17 cellular contexts compared by ENCODE assay signal in genomic region chr2:10385501-10385900, GRCh38.
DNase-seq lines count a peak whose midpoint lies in the region; ATAC-seq and TF ChIP-seq lines count a peak whose summit lies in the region.
"Had no signal": no experiment of that assay in that cellular context is flagged by ENCODE, and none has a peak within 500 bp of the region (broad histone marks: within the 10 kb centered on the region; RNA-seq: fewer than 3 reads in every experiment).

No MANE protein-coding gene starts in this region.

- no peak overlapping the region for H2AFZ ChIP-seq in GM23338

- H3K36me3 ChIP-seq in naive thymus-derived CD4-positive, alpha-beta T cell (ENCODE audit: control insufficient read depth in 2 of 3, insufficient read depth in 3 of 3, low read length in 3 of 3), result no peaks in the 10 kb centered on the region
- H3K36me3 ChIP-seq in GM23338 (ENCODE audit: insufficient read depth), result no peaks in the 10 kb centered on the region
- H3K36me3 ChIP-seq: neutrophil, right lobe of liver had no signal

- H3K4me3 ChIP-seq in AG10803 (ENCODE audit: low read length) (no peak overlapping the region), GM23338 (no peak overlapping the region)
- no peak overlapping the region for H3K4me3 ChIP-seq in naive thymus-derived CD4-positive, alpha-beta T cell (ENCODE audit: low read length)
- H3K4me3 ChIP-seq: right lobe of liver had no signal

- H3K4me3 Mint-ChIP-seq in T-helper 17 cell, result no peak overlapping the region
- H3K4me3 Mint-ChIP-seq in naive thymus-derived CD4-positive, alpha-beta T cell, result peak overlapping the region in 3 of 10 donors; percentile 32 to 67 (median 48)
- H3K4me3 Mint-ChIP-seq in GM23338, result no peak overlapping the region
- H3K4me3 Mint-ChIP-seq: H9; T-helper 1 cell treated with Interleukin-12 subunit alpha and Interleukin-12 subunit beta and Interleukin-4 antibody, amounts not matched to agents 30 μg/mL and 1 μg/mL, for 36 hours had no signal

- H3K27me3 Mint-ChIP-seq in T-helper 17 cell, result no peaks in the 10 kb centered on the region
- H3K27me3 Mint-ChIP-seq in naive thymus-derived CD4-positive, alpha-beta T cell, result no peaks in the 10 kb centered on the region
- peaks cover 6% of the 10 kb centered on the region for H3K27me3 Mint-ChIP-seq in GM23338 (ENCODE audit: insufficient read depth, low read depth, poor library complexity)

- TF ChIP-seq CTCF in AG10803 (conservative IDR thresholded peaks at IDR 0.05; ENCODE audit: low read length), result 0 out of 2 replicates have a peak, but pooled peaks have one; percentile 21
- no peak for TF ChIP-seq CTCF in GM23338 (conservative IDR thresholded peaks at IDR 0.05; ENCODE audit: low read depth in 2 of 2)

- peaks cover 27 to 65% of the 10 kb centered on the region in 2 donors for H3K4me1 ChIP-seq in naive thymus-derived CD4-positive, alpha-beta T cell (ENCODE audit: control insufficient read depth in 2 of 2, insufficient read depth in 2 of 2, low read length in 2 of 2)
- peaks cover 16% of the 10 kb centered on the region for H3K4me1 ChIP-seq in GM23338 (ENCODE audit: insufficient read depth)

- peak overlapping the region; percentile 75 for H3K27ac Mint-ChIP-seq in T-helper 17 cell
- peak overlapping the region in 6 of 9 donors; percentile 58 to 95 (median 78) for H3K27ac Mint-ChIP-seq in naive thymus-derived CD4-positive, alpha-beta T cell
- H3K27ac Mint-ChIP-seq in GM23338, result no peak overlapping the region
- H3K27ac Mint-ChIP-seq: H9 had no signal

- POLR2A ChIA-PET in naive thymus-derived CD4-positive, alpha-beta T cell (lab: Charles Lee), result interaction anchor here (1.3 kb wide), 1 partner anchor 9 kb away, joined by 4 read pairs; no protein-coding TSS in a partner anchor

- H3K9me3 Mint-ChIP-seq in naive thymus-derived CD4-positive, alpha-beta T cell, result no peaks in the 10 kb centered on the region
- no peaks in the 10 kb centered on the region for H3K9me3 Mint-ChIP-seq in GM23338
- H3K9me3 Mint-ChIP-seq: H9; T-helper 1 cell treated with Interleukin-12 subunit alpha and Interleukin-12 subunit beta and Interleukin-4 antibody, amounts not matched to agents 30 μg/mL and 1 μg/mL, for 36 hours had no signal

- H3K36me3 Mint-ChIP-seq in T-helper 17 cell (ENCODE audit: low read depth) (no peaks in the 10 kb centered on the region), GM23338 (ENCODE audit: low read depth) (no peaks in the 10 kb centered on the region; the same call in 2 of the 3 replicates)
- peaks cover 0 to 3% (median 2%) of the 10 kb centered on the region in 5 donors for H3K36me3 Mint-ChIP-seq in naive thymus-derived CD4-positive, alpha-beta T cell

- intact Hi-C loops in naive thymus-derived CD4-positive, alpha-beta T cell (cut with micrococcal nuclease), result no loop called here

- H3K27me3 ChIP-seq in naive thymus-derived CD4-positive, alpha-beta T cell (ENCODE audit: control insufficient read depth in 2 of 2, insufficient read depth in 2 of 2, low read length in 2 of 2), result no peaks in the 10 kb centered on the region
- H3K27me3 ChIP-seq in GM23338 (ENCODE audit: insufficient read depth), result no peaks in the 10 kb centered on the region
- H3K27me3 ChIP-seq: neutrophil, right lobe of liver had no signal

- H3K27ac ChIP-seq in naive thymus-derived CD4-positive, alpha-beta T cell (ENCODE audit: low read depth, low read length), result no peak overlapping the region
- H3K27ac ChIP-seq in GM23338 (ENCODE audit: low read depth), result no peak overlapping the region
- H3K27ac ChIP-seq: neutrophil, right lobe of liver had no signal

- DNase-seq in AG10803 (ENCODE audit: low read depth) (peak; percentile 45), ELR (ENCODE audit: low read depth) (peak; percentile 22), T-helper 17 cell (no peak), NCI-H2081 treated with DMSO at 0.1 percent for 48 hours (lab: John Stamatoyannopoulos, UW) (no peak), H4 (ENCODE audit: low spot score) (no peak), GM23338 (ENCODE audit: low spot score) (no peak)
- no peak for DNase-seq in naive thymus-derived CD4-positive, alpha-beta T cell
- DNase-seq: activated CD8-positive, alpha-beta memory T cell treated with anti-CD3 and anti-CD28 coated beads, Interleukin-2, amount 50 U/mL, for 4 hours; activated gamma-delta T cell treated with Interleukin-2 at 50 U/mL for 16 hours; H9; NCI-H1417 treated with DMSO at 0.1 percent for 48 hours; NCI-H2227 treated with DMSO at 0.1 percent for 48 hours; right lobe of liver; SIG-M5 had no signal

- H3F3A ChIP-seq in GM23338 (replicated peaks; ENCODE audit: low read depth), result no peaks in the 10 kb centered on the region

- no peaks in the 10 kb centered on the region; the same call in 1 of the 2 replicates for H4K20me1 ChIP-seq in GM23338 (replicated peaks; ENCODE audit: insufficient read depth)

- no peaks in the 10 kb centered on the region for H3K9me2 ChIP-seq in GM23338 (ENCODE audit: insufficient read depth)

- no peak for ATAC-seq in T-helper 17 cell
- no peak for ATAC-seq in naive thymus-derived CD4-positive, alpha-beta T cell
- no peak for ATAC-seq in HG03025 (IDR thresholded peaks at IDR 0.05; ENCODE audit: low FRiP score, unreplicated experiment)
- ATAC-seq in GM23338, result no peak
- ATAC-seq: right lobe of liver had no signal

- CTCF ChIA-PET in naive thymus-derived CD4-positive, alpha-beta T cell (lab: Charles Lee), result no interaction called here

- no peaks in the 10 kb centered on the region for H3K9me3 ChIP-seq in T-helper 17 cell (ENCODE audit: control insufficient read depth, low read length, poor library complexity, severe bottlenecking)
- no peaks in the 10 kb centered on the region for H3K9me3 ChIP-seq in naive thymus-derived CD4-positive, alpha-beta T cell (ENCODE audit: control insufficient read depth in 2 of 3, low read length in 3 of 3)
- H3K9me3 ChIP-seq: neutrophil, right lobe of liver had no signal

- no peak overlapping the region for H3K4me2 ChIP-seq in GM23338

- H3K4me1 Mint-ChIP-seq in T-helper 17 cell (peaks cover 62% of the 10 kb centered on the region), GM23338 (peaks cover 37% of the 10 kb centered on the region)
- peaks cover 57 to 96% (median 87%) of the 10 kb centered on the region in 7 donors for H3K4me1 Mint-ChIP-seq in naive thymus-derived CD4-positive, alpha-beta T cell

- H3K79me2 ChIP-seq in GM23338 (replicated peaks; ENCODE audit: insufficient read depth), result no peaks in the 10 kb centered on the region

TF ChIP-seq in GM23338, 12 proteins besides CTCF, POLR2A, EP300 and RAD21 (continues in another document):
- no peak for TF ChIP-seq ETS1 (IDR thresholded peaks at IDR 0.05)
- TF ChIP-seq CREB1 (CRISPR knock-in tag; IDR thresholded peaks at IDR 0.05; ENCODE audit: low read depth), result no peak

Comparison
In these comparisons a context has a peak if more than half of its experiments do, and no peak if none do; other contexts are left out.
1. DNase-seq: peak in AG10803 (single experiment) and ELR (single experiment); none in T-helper 17 cell (0 of 3), naive thymus-derived CD4-positive, alpha-beta T cell (0 of 9), NCI-H2081 treated with DMSO at 0.1 percent for 48 hours (single experiment), H4 (single experiment) and GM23338 (single experiment).